8 cellular contexts compared by ENCODE assay signal in the genomic region with DNA sequence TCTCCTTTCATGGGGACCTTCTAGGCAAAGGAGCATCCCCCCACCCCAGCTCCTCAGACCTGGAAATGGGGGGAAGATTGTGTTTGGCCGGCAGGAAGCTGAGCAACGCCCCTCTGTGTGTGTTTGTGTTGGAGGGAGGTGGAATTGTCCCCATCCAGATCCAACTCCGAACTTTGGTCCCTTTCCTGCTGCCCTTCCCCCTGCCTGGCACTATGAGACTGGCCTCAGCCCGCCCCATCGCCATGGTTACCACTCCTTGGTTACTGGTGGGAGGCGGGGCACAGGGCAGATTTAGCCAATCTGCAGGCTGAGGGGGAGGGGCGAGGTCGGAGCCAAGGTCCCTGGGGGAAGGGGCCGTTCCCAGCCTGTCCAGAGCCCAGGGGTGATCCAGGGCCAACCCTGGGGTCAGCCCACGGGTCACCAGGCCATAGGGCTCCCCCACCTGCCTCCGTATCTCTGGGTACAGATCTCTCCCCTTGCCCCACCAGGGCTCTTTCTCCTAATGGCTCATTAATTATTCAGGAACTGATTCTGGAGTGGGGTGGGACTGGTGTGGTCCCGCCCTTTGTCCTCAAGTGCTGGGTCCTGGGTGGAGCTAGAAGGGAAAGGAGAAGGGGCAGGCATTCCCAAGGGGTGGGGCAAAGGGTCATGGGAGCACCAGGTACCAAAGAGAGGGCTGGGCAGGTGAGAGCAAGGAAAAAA. TPM values are rescaled to one million over a fixed set of nuclear protein-coding genes. Genes with fewer than 3 reads are reported as not detected.
DNase-seq lines count a peak whose midpoint lies in the region; ATAC-seq and TF ChIP-seq lines count a peak whose summit lies in the region.

No MANE protein-coding gene starts in this region.

- peak; percentile 57 for DNase-seq in EH (ENCODE audit: low read depth)
- peak; percentile 50 for DNase-seq in NCI-H2227 treated with DMSO at 0.1 percent for 48 hours (lab: John Stamatoyannopoulos, UW)
- DNase-seq in esophagus squamous epithelium (lab: John Stamatoyannopoulos, UW) = no peak
- DNase-seq in GM10248 (ENCODE audit: extremely low spot score) = no peak

- peak overlapping the region; percentile 49 for H3K4me2 ChIP-seq in parathyroid adenoma (ENCODE audit: low read length)

- H3K4me3 ChIP-seq in esophagus squamous epithelium (no peak overlapping the region), parathyroid adenoma (ENCODE audit: low read depth, low read length) (peak overlapping the region; percentile 12)

- TF ChIP-seq POLR2A in esophagus squamous epithelium (IDR thresholded peaks at IDR 0.05) = no peak

- TF ChIP-seq CTCF in esophagus squamous epithelium (IDR thresholded peaks at IDR 0.05) = peak in 1 of 6 experiments; percentile 3
- TF ChIP-seq CTCF in parathyroid adenoma (IDR thresholded peaks at IDR 0.05) = no peak
- TF ChIP-seq CTCF in GM10248 (IDR thresholded peaks at IDR 0.05; ENCODE audit: control extremely low read depth, extremely low read depth, low read depth, missing control alignments) = no peak

- intact Hi-C loops in esophagus squamous epithelium (cut with DNase I) = no loop called here

- POLR2A ChIA-PET in GM10248 (lab: Yijun Ruan, JAX) = no interaction called here

- H3K27ac ChIP-seq in esophagus squamous epithelium = peak overlapping the region; percentile 84 to 93 (median 90)
- peak overlapping the region; percentile 68 for H3K27ac ChIP-seq in parathyroid adenoma

- H3K79me2 ChIP-seq in parathyroid adenoma = peaks cover 12% of the 10 kb centered on the region

- peak overlapping the region; percentile 17 for H2AFZ ChIP-seq in parathyroid adenoma

- no peaks in the 10 kb centered on the region for H3K27me3 ChIP-seq in esophagus squamous epithelium
- H3K27me3 ChIP-seq in parathyroid adenoma (ENCODE audit: control insufficient read depth, insufficient read depth, low read length) = no peaks in the 10 kb centered on the region

- H3K36me3 ChIP-seq in esophagus squamous epithelium (peaks cover 0 to 15% (median 0%) of the 10 kb centered on the region in 3 donors), parathyroid adenoma (ENCODE audit: control insufficient read depth, insufficient read depth, low read length) (no peaks in the 10 kb centered on the region)

- WGBS in esophagus squamous epithelium, 2 donors = 22 to 50% methylated on average over 1 to 7 of the region's 12 CpGs

- CTCF ChIA-PET in GM10248 (lab: Yijun Ruan, JAX) = interaction anchor here (1.3 to 1.9 kb wide), 4 partner anchors 9 to 389 kb away, joined by 3 to 8 read pairs (median 4); no protein-coding TSS in a partner anchor

- H3K4me1 ChIP-seq in esophagus squamous epithelium = peaks cover 52 to 100% (median 88%) of the 10 kb centered on the region in 3 donors
- peaks cover 58% of the 10 kb centered on the region for H3K4me1 ChIP-seq in parathyroid adenoma

- ATAC-seq in HG02970 (IDR thresholded peaks at IDR 0.05; ENCODE audit: low FRiP score, unreplicated experiment) (no peak), HG02642 (IDR thresholded peaks at IDR 0.05; ENCODE audit: poor library complexity, unreplicated experiment) (no peak), GM18517 (IDR thresholded peaks at IDR 0.05; ENCODE audit: unreplicated experiment) (no peak)

- H3K9me3 ChIP-seq in esophagus squamous epithelium (no peaks in the 10 kb centered on the region), parathyroid adenoma (ENCODE audit: control insufficient read depth, low read length) (no peaks in the 10 kb centered on the region)

- H3K9ac ChIP-seq in parathyroid adenoma = no peak overlapping the region

RNA-seq across cellular contexts. Expression of gene PTPRF, which starts 15.2 kb away (rescaled TPM):
- total RNA-seq in esophagus squamous epithelium = 100 to 1,000 TPM; 104 to 243 (median 112) TPM

Comparison
In these comparisons a context has a peak if more than half of its experiments do, and no peak if none do; other contexts are left out.
1. DNase-seq: peak in EH (single experiment) and NCI-H2227 treated with DMSO at 0.1 percent for 48 hours (single experiment); none in esophagus squamous epithelium (single experiment) and GM10248 (single experiment).